In genomic region chrX:53768451-53769246, GRCh38 we compare ENCODE assay signal across 14 cellular contexts.
"Had no signal": no experiment of that assay in that cellular context is flagged by ENCODE, and none has a peak within 500 bp of the region (broad histone marks: within the 10 kb centered on the region; RNA-seq: fewer than 3 reads in every experiment).

No MANE protein-coding gene starts in this region.

- H3K9me3 Mint-ChIP-seq: natural killer cell had no signal

- DNase-seq: activated CD4-positive, CD25-positive, alpha-beta regulatory T cell treated with anti-CD3 and anti-CD28 coated beads, Interleukin-2, amount 50 U/mL, for 72 hours; activated CD8-positive, alpha-beta memory T cell treated with anti-CD3 and anti-CD28 coated beads, Interleukin-2, amount 50 U/mL, for 48 hours; activated naive CD4-positive, alpha-beta T cell; cerebellar nuclear complex; cortex of kidney; erythroblast; lower lobe of right lung; natural killer cell; ovary; right lobe of liver; small intestine; stimulated activated naive CD4-positive, alpha-beta T cell; T-helper 1 cell; upper lobe of left lung had no signal

- H3K36me3 Mint-ChIP-seq: natural killer cell had no signal

- H3K4me3 Mint-ChIP-seq: natural killer cell had no signal

- H3K27ac Mint-ChIP-seq: natural killer cell had no signal

- H3K4me1 Mint-ChIP-seq: natural killer cell had no signal
